24 cellular contexts compared by ENCODE assay signal in genomic region chr12:108969622-108970021, GRCh38. TPM values are rescaled to one million over a fixed set of nuclear protein-coding genes. Genes with fewer than 3 reads are reported as not detected.
"Had no signal": no experiment of that assay in that cellular context is flagged by ENCODE, and none has a peak within 500 bp of the region (broad histone marks: within the 10 kb centered on the region; RNA-seq: fewer than 3 reads in every experiment).

No MANE protein-coding gene starts in this region.

- H3K27me3 ChIP-seq: MG63 had no signal

- H3K27ac ChIP-seq: HL-60, SJSA1, SK-N-MC had no signal

- H3K9me3 ChIP-seq: MG63 had no signal

- H3K4me1 ChIP-seq: SJSA1 had no signal

- FAIRE-seq: HTR-8/SVneo, RCC 7860 had no signal

- H3K36me3 ChIP-seq: MG63, SJSA1 had no signal

- H3K4me3 ChIP-seq: MG63, SJSA1, SK-N-MC had no signal

- DNase-seq: Karpas-422, KG1, MG63, NCI-H1048, NCI-H1105, NCI-H1417, NCI-H1436 treated with DMSO at 0.1 percent for 48 hours, NCI-H1694, NCI-H187 treated with DMSO at 0.1 percent for 48 hours, NCI-H2029 treated with DMSO at 0.1 percent for 48 hours, NCI-H2171 treated with DMSO at 0.1 percent for 48 hours, NCI-H345, NCI-H446 treated with DMSO at 0.1 percent for 48 hours, NCI-H510A treated with DMSO at 0.1 percent for 48 hours, NCI-H526, Right ventricle myocardium superior, RPMI8226, SIG-M5 had no signal

RNA-seq across cellular contexts. Expression of gene SVOP, which starts 51.2 kb away (rescaled TPM):
- total RNA-seq: SJSA1 had no signal
- polyA plus RNA-seq: IgD-negative memory B cell had no signal
